Comparison of ENCODE assay signal across 19 cellular contexts in the genomic region with DNA sequence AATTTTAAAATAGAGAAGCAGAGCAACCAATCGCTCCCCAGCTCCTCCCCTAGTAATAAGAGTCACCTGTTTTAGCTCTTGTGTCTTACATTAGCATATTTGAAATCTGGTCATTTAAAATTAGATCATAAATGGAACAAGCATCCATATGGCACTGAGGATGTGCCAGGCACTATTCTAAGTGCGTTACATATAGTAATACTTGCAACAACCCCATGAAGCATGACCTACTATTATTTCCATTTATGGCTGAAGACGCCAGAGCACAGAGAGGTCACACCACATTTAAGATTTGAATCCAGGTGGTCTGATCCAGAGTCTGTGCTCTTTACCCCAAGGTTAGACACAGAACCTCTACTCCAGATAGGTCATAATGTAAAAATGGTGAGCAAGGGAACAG.
DNase-seq lines count a peak whose midpoint lies in the region; ATAC-seq and TF ChIP-seq lines count a peak whose summit lies in the region.
"Had no signal": no experiment of that assay in that cellular context is flagged by ENCODE, and none has a peak within 500 bp of the region (broad histone marks: within the 10 kb centered on the region; RNA-seq: fewer than 3 reads in every experiment).

No MANE protein-coding gene starts in this region.

- TF ChIP-seq CTCF in osteoblast (IDR thresholded peaks at IDR 0.05; ENCODE audit: extremely low read depth, low read depth, low read length) = no peak

- H3K79me2 ChIP-seq in osteoblast (ENCODE audit: insufficient read depth, low read length) = no peaks in the 10 kb centered on the region

- H3K4me1 ChIP-seq in osteoblast (ENCODE audit: insufficient read depth, low read length) = no peaks in the 10 kb centered on the region
- H3K4me1 ChIP-seq: A549, Caco-2 had no signal

- H3K27ac ChIP-seq in osteoblast (ENCODE audit: low read depth, low read length) = no peak overlapping the region
- H3K27ac ChIP-seq: 22Rv1, A549, C4-2B, GM23248 had no signal

- no peaks in the 10 kb centered on the region for H3K27me3 ChIP-seq in osteoblast (ENCODE audit: insufficient read depth, low read length)

- no peak overlapping the region for H3K4me3 ChIP-seq in osteoblast (ENCODE audit: insufficient read depth, low read length)
- H3K4me3 ChIP-seq: A549, GM12878, GM23248 had no signal

- no peaks in the 10 kb centered on the region for H3K27me3 Mint-ChIP-seq in T-helper 17 cell
- H3K27me3 Mint-ChIP-seq: CD4-positive, alpha-beta T cell; IgD-negative memory B cell had no signal

- peak overlapping the region; percentile 29 for H3K27ac Mint-ChIP-seq in T-helper 17 cell
- H3K27ac Mint-ChIP-seq: CD4-positive, alpha-beta T cell; HFFc6; IgD-negative memory B cell had no signal

- no peaks in the 10 kb centered on the region for H3K9me3 ChIP-seq in T-helper 17 cell (ENCODE audit: control insufficient read depth, low read length, poor library complexity, severe bottlenecking)
- H3K9me3 ChIP-seq in osteoblast (ENCODE audit: low read depth, low read length) = no peaks in the 10 kb centered on the region
- H3K9me3 ChIP-seq: A549, Caco-2 had no signal

- no peaks in the 10 kb centered on the region for H3K36me3 ChIP-seq in osteoblast (ENCODE audit: insufficient read depth, low read length)

- peak; percentile 45 for DNase-seq in DMS 273 (lab: John Stamatoyannopoulos, UW; ENCODE audit: unreplicated experiment)
- DNase-seq in DMS 273 treated with DMSO at 0.1 percent for 48 hours (lab: John Stamatoyannopoulos, UW) = no peak
- DNase-seq in NCI-H524 (lab: John Stamatoyannopoulos, UW) = peak; percentile 10 to 63
- DNase-seq in T-helper 17 cell = no peak
- peak; percentile 29 for DNase-seq in superior temporal gyrus (ENCODE audit: extremely low spot score)
- no peak for DNase-seq in osteoblast (ENCODE audit: insufficient read length, low spot score, missing footprints)
- no peak for DNase-seq in effector CD8-positive, alpha-beta T cell (lab: John Stamatoyannopoulos, UW)
- DNase-seq: AML-193; Caco-2; CD4-positive, alpha-beta T cell; DMS79 treated with DMSO at 0.1 percent for 48 hours; GM23248; HFFc6 had no signal

- H4K20me1 ChIP-seq in osteoblast (ENCODE audit: insufficient read depth, low read length) = peaks cover 2% of the 10 kb centered on the region

- no peak for ATAC-seq in T-helper 17 cell
- ATAC-seq: A549, GM12878, HCT116 had no signal

- H3K36me3 Mint-ChIP-seq in T-helper 17 cell (ENCODE audit: low read depth) = no peaks in the 10 kb centered on the region

- H2AFZ ChIP-seq in osteoblast (ENCODE audit: low read length) = no peak overlapping the region
- H2AFZ ChIP-seq: GM23248 had no signal

- H3K4me2 ChIP-seq in osteoblast (ENCODE audit: insufficient read depth, low read length) = no peak overlapping the region
- H3K4me2 ChIP-seq: A549 had no signal

- no peak overlapping the region for H3K4me3 Mint-ChIP-seq in T-helper 17 cell
- H3K4me3 Mint-ChIP-seq: CD4-positive, alpha-beta T cell; HFFc6 had no signal

- peaks cover 19% of the 10 kb centered on the region for H3K4me1 Mint-ChIP-seq in T-helper 17 cell

Comparison
In these comparisons a context has a peak if more than half of its experiments do, and no peak if none do; other contexts are left out.
1. DNase-seq: peak in DMS 273 (single experiment), NCI-H524 (2 of 2) and superior temporal gyrus (single experiment); none in DMS 273 treated with DMSO at 0.1 percent for 48 hours (single experiment), T-helper 17 cell (0 of 3), osteoblast (single experiment) and effector CD8-positive, alpha-beta T cell (single experiment).